Comparison of ENCODE assay signal across 1 cellular context in genomic region chr2:69604026-69604678, GRCh38.
TF ChIP-seq lines count a peak whose summit lies in the region.

No MANE protein-coding gene starts in this region.

TF ChIP-seq in K562, 482 proteins besides CTCF, POLR2A, EP300 and RAD21 (continued from another document and continues in another):
- TF ChIP-seq ZNF592 (IDR thresholded peaks at IDR 0.05) (no peak), SIRT6 (IDR thresholded peaks at IDR 0.05; ENCODE audit: low read depth, low read length) (no peak), SMARCE1 (IDR thresholded peaks at IDR 0.05) (no peak), ZNF76 (CRISPR knock-in tag; IDR thresholded peaks at IDR 0.05; ENCODE audit: borderline replicate concordance) (no peak), CHD2 (IDR thresholded peaks at IDR 0.05; ENCODE audit: low read depth, low read length) (no peak), ZBTB17 (CRISPR knock-in tag; IDR thresholded peaks at IDR 0.05) (no peak), BRF1 (IDR thresholded peaks at IDR 0.05; ENCODE audit: borderline replicate concordance, extremely low read depth, insufficient read length) (no peak), SRSF7 (optimal IDR thresholded peaks at IDR 0.05; ENCODE audit: low read depth, low read length) (no peak), TCF3 (CRISPR knock-in tag; IDR thresholded peaks at IDR 0.05) (peak; percentile 24; the same call in 1 of the 2 replicates), DPF2 (IDR thresholded peaks at IDR 0.05) (peak; percentile 72), STAT5A (IDR thresholded peaks at IDR 0.05; ENCODE audit: borderline replicate concordance, low read length) (no peak), XRCC4 (IDR thresholded peaks at IDR 0.05; ENCODE audit: extremely low read depth, insufficient read depth, insufficient read length) (no peak), ZBTB34 (CRISPR knock-in tag; IDR thresholded peaks at IDR 0.05) (no peak), SFPQ (IDR thresholded peaks at IDR 0.05; ENCODE audit: low read depth, low read length) (no peak), XRCC3 (IDR thresholded peaks at IDR 0.05) (no peak), ZNF398 (CRISPR knock-in tag; IDR thresholded peaks at IDR 0.05) (no peak), TGIF2 (CRISPR knock-in tag; IDR thresholded peaks at IDR 0.05) (no peak), ESRRA (IDR thresholded peaks at IDR 0.05; ENCODE audit: borderline replicate concordance, low read depth) (peak; percentile 34; the same call in 1 of the 2 replicates), TFAP4 (CRISPR knock-in tag; IDR thresholded peaks at IDR 0.05; ENCODE audit: borderline replicate concordance) (no peak), FUS (optimal IDR thresholded peaks at IDR 0.05; ENCODE audit: low read depth, low read length) (no peak), KDM1A (IDR thresholded peaks at IDR 0.05) (peak; percentile 16 to 21; a peak in 1 of 4 replicates), SMAD4 (CRISPR knock-in tag; conservative IDR thresholded peaks at IDR 0.05) (no peak), ARID1B (IDR thresholded peaks at IDR 0.05) (peak; percentile 66), NR2C2 (CRISPR knock-in tag; IDR thresholded peaks at IDR 0.05) (no peak), NR2C2 (tag; IDR thresholded peaks at IDR 0.05) (no peak), GTF3C2 (IDR thresholded peaks at IDR 0.05; ENCODE audit: borderline replicate concordance, extremely low read depth, insufficient read length) (no peak), E2F1 (CRISPR knock-in tag; IDR thresholded peaks at IDR 0.05) (no peak), HBP1 (CRISPR knock-in tag; IDR thresholded peaks at IDR 0.05) (no peak), CREM (IDR thresholded peaks at IDR 0.05; ENCODE audit: low read depth) (peak; percentile 88), ZBTB12 (CRISPR knock-in tag; IDR thresholded peaks at IDR 0.05) (0 out of 2 replicates have a peak, but pooled peaks have one; percentile 29), PPARD (CRISPR knock-in tag; IDR thresholded peaks at IDR 0.05) (no peak), SNIP1 (IDR thresholded peaks at IDR 0.05; ENCODE audit: low read depth) (no peak), GATA2 (CRISPR knock-in tag; IDR thresholded peaks at IDR 0.05) (0 out of 2 replicates have a peak, but pooled peaks have one; percentile 24), SRSF9 (IDR thresholded peaks at IDR 0.05; ENCODE audit: borderline replicate concordance, low read depth, low read length) (no peak), HNRNPL (IDR thresholded peaks at IDR 0.05; ENCODE audit: low read depth, low read length) (no peak), ZNF347 (CRISPR knock-in tag; IDR thresholded peaks at IDR 0.05; ENCODE audit: low read depth) (no peak), HIVEP1 (CRISPR knock-in tag; IDR thresholded peaks at IDR 0.05) (no peak), U2AF1 (optimal IDR thresholded peaks at IDR 0.05; ENCODE audit: low read depth, low read length) (no peak), RBM17 (IDR thresholded peaks at IDR 0.05; ENCODE audit: borderline replicate concordance, low read depth, low read length) (no peak), ZNF146 (CRISPR knock-in tag; IDR thresholded peaks at IDR 0.05; ENCODE audit: unreplicated experiment) (no peak), JUND (IDR thresholded peaks at IDR 0.05; ENCODE audit: borderline replicate concordance, low read depth, low read length) (no peak), JUND (tag; IDR thresholded peaks at IDR 0.05; ENCODE audit: borderline replicate concordance, low read depth, low read length) (peak; percentile 37; the same call in 2 of the 3 replicates), ATF7 (IDR thresholded peaks at IDR 0.05) (peak; percentile 44; the same call in 1 of the 2 replicates), ZNF140 (CRISPR knock-in tag; IDR thresholded peaks at IDR 0.05) (no peak), PURB (CRISPR knock-in tag; IDR thresholded peaks at IDR 0.05; ENCODE audit: low read depth) (no peak), ZNF282 (CRISPR knock-in tag; IDR thresholded peaks at IDR 0.05) (no peak), KAT7 (CRISPR knock-in tag; IDR thresholded peaks at IDR 0.05; ENCODE audit: borderline replicate concordance) (no peak), SMC3 (conservative IDR thresholded peaks at IDR 0.05; ENCODE audit: insufficient read depth, low read depth, low read length) (no peak), NR3C1 (CRISPR knock-in tag; IDR thresholded peaks at IDR 0.05) (no peak), SETDB1 (IDR thresholded peaks at IDR 0.05; ENCODE audit: low read length) (no peak), HNRNPH1 (optimal IDR thresholded peaks at IDR 0.05; ENCODE audit: low read depth, low read length) (no peak)
